Comparison of ENCODE assay signal across 17 cellular contexts in the genomic region with DNA sequence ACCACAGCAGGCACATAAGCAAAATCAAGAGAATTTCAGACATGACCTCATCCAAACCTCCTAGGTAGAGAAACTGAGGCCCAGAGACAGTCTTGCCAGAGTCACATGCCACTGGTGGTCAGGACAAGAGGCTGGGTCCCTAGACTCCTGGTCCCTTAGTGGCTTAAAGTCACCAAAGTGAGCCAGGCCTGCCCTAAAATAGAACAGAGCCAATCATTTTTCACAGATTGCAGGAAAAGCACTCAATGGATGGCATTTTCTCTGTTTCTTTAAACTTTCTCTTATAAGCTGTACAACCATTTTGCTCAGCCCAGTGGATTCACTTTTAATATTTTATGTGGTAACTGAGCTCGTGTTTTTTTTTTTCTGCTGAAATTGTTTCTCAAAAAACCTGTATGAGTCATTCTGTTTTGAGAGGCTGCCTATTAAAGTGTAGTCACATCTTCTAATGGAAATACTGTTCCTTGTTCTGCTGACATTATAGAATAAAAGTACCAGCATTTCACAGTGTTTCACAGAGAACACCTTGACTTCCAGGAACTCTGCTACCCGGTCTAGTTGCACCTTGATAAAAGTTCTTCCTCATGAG. TPM values are rescaled to one million over a fixed set of nuclear protein-coding genes. Genes with fewer than 3 reads are reported as not detected.
DNase-seq lines count a peak whose midpoint lies in the region; ATAC-seq, FAIRE-seq and TF ChIP-seq lines count a peak whose summit lies in the region.
"Had no signal": no experiment of that assay in that cellular context is flagged by ENCODE, and none has a peak within 500 bp of the region (broad histone marks: within the 10 kb centered on the region; RNA-seq: fewer than 3 reads in every experiment).

No MANE protein-coding gene starts in this region.

- TF ChIP-seq CTCF in A549 (IDR thresholded peaks at IDR 0.05) (no peak), cardiac fibroblast (IDR thresholded peaks at IDR 0.05; ENCODE audit: low read depth, low read length) (no peak), keratinocyte (optimal IDR thresholded peaks at IDR 0.05 in 1 of 3, IDR thresholded peaks at IDR 0.05 in 1 of 3, conservative IDR thresholded peaks at IDR 0.05 in 1 of 3; ENCODE audit: extremely low read depth in 1 of 3, insufficient read depth in 2 of 3, low read length in 3 of 3) (no peak)

- no peak for FAIRE-seq in A549 (lab: Jason Lieb, UNC)
- FAIRE-seq in keratinocyte (lab: Jason Lieb, UNC), result no peak
- FAIRE-seq: H1 had no signal

- no peak overlapping the region for H2AFZ ChIP-seq in keratinocyte (ENCODE audit: control insufficient read depth, low read length)
- H2AFZ ChIP-seq: neural progenitor cell had no signal

- CTCF ChIA-PET in A549 (lab: Yijun Ruan, JAX), result interaction anchor here (0.6 to 5.7 kb wide), 6 partner anchors 12 to 216 kb away, joined by 3 to 38 read pairs (median 3); no protein-coding TSS in a partner anchor

- H3K9me3 ChIP-seq in A549, result no peaks in the 10 kb centered on the region
- no peaks in the 10 kb centered on the region for H3K9me3 ChIP-seq in keratinocyte (ENCODE audit: control insufficient read depth, low read depth, low read length)
- no peaks in the 10 kb centered on the region for H3K9me3 ChIP-seq in SJCRH30 (replicated peaks)
- H3K9me3 ChIP-seq: left ventricle myocardium inferior, tibial artery had no signal

- DNase-seq in A549 (ENCODE audit: low read depth in 1 of 2, low spot score in 1 of 2) (no peak), NCI-H226 (peak; percentile 16), cardiac fibroblast (ENCODE audit: low read depth in 2 of 2) (peak; percentile 60 to 82), keratinocyte (ENCODE audit: low read depth, low spot score) (no peak), SJCRH30 (no peak), DMS 273 (lab: John Stamatoyannopoulos, UW; ENCODE audit: unreplicated experiment) (no peak)
- DNase-seq: activated CD4-positive, alpha-beta T cell treated with anti-CD3 and anti-CD28 coated beads, Interleukin-2, amount 10 ng/mL, durations not matched to agents 7 days and 5 days; activated effector memory CD4-positive, alpha-beta T cell treated with anti-CD3 and anti-CD28 coated beads, Interleukin-2, amount 50 U/mL, for 16 hours; left ventricle myocardium inferior; MV-4-11; NCI-H2171 treated with DMSO at 0.1 percent for 48 hours; T-helper 2 cell; tibial artery had no signal

- no peaks in the 10 kb centered on the region for H3K79me2 ChIP-seq in keratinocyte (ENCODE audit: control insufficient read depth, insufficient read depth, low read length)

- no peak for TF ChIP-seq EP300 in A549 (IDR thresholded peaks at IDR 0.05)

- peaks cover 56% of the 10 kb centered on the region for H3K4me1 ChIP-seq in A549
- H3K4me1 ChIP-seq in keratinocyte (ENCODE audit: control insufficient read depth, extremely low read depth, insufficient read depth, low read length), result peaks cover 36% of the 10 kb centered on the region
- H3K4me1 ChIP-seq in SJCRH30, result peaks cover 10% of the 10 kb centered on the region

- H4K20me1 ChIP-seq in keratinocyte (ENCODE audit: control insufficient read depth, extremely low read depth, insufficient read depth, low read length), result no peaks in the 10 kb centered on the region

- H3K9ac ChIP-seq in keratinocyte (ENCODE audit: control insufficient read depth, extremely low read depth, insufficient read depth, low read length), result peak overlapping the region; percentile 45
- H3K9ac ChIP-seq: neural progenitor cell had no signal

- no peak for TF ChIP-seq RAD21 in A549 (conservative IDR thresholded peaks at IDR 0.05 in 1 of 2, IDR thresholded peaks at IDR 0.05 in 1 of 2)

- TF ChIP-seq POLR2A in A549 (IDR thresholded peaks at IDR 0.05; ENCODE audit: low read length), result no peak

- peaks cover 3% of the 10 kb centered on the region for H3K9me1 ChIP-seq in keratinocyte (ENCODE audit: control insufficient read depth, extremely low read depth, insufficient read depth, low read length)

- POLR2A ChIA-PET in A549 (lab: Yijun Ruan, JAX), result interaction anchor here (0.6 to 2.1 kb wide), 2 partner anchors 12 to 30 kb away, joined by 3 to 8 read pairs; partner anchors contain the start of gene STEAP3

- H3K36me3 ChIP-seq in keratinocyte (ENCODE audit: control insufficient read depth in 2 of 2, extremely low read depth in 1 of 2, insufficient read depth in 2 of 2, low read length in 2 of 2), result peaks cover 21% of the 10 kb centered on the region in 2 experiments
- H3K36me3 ChIP-seq in SJCRH30, result no peaks in the 10 kb centered on the region
- H3K36me3 ChIP-seq: left ventricle myocardium inferior, neural progenitor cell had no signal

- 7% methylated on average over 2 of the region's 2 CpGs for WGBS in A549 (ENCODE audit: missing lambda C conversion rate)

- no peaks in the 10 kb centered on the region for H3K27me3 ChIP-seq in keratinocyte (ENCODE audit: control insufficient read depth, extremely low read depth, insufficient read depth, low read length)
- no peaks in the 10 kb centered on the region for H3K27me3 ChIP-seq in SJCRH30
- H3K27me3 ChIP-seq: neural progenitor cell, tibial artery had no signal

- peak overlapping the region; percentile 84 to 93 for H3K27ac ChIP-seq in A549
- H3K27ac ChIP-seq in keratinocyte (ENCODE audit: control insufficient read depth, insufficient read depth, low read length), result peak overlapping the region; percentile 86
- no peak overlapping the region for H3K27ac ChIP-seq in SJCRH30
- H3K27ac ChIP-seq: left ventricle myocardium inferior, neural progenitor cell, tibial artery had no signal

- ATAC-seq in A549 (peak; percentile 45 to 46; a peak in 5 of 6 replicates), GM18498 (IDR thresholded peaks at IDR 0.05; ENCODE audit: unreplicated experiment) (no peak), GM18519 (IDR thresholded peaks at IDR 0.05; ENCODE audit: low FRiP score, unreplicated experiment) (no peak)

- dilution Hi-C loops in keratinocyte (cut with MboI; ENCODE audit: extremely low pct_ligation_motif_present, low sequenced_read_pairs), result no loop called here

- H3K4me3 ChIP-seq in A549, result no peak overlapping the region
- no peak overlapping the region for H3K4me3 ChIP-seq in cardiac fibroblast (replicated peaks in 1 of 2; ENCODE audit: low read depth in 2 of 2, low read length in 2 of 2)
- H3K4me3 ChIP-seq in keratinocyte (ENCODE audit: control insufficient read depth in 2 of 3, extremely low read depth in 1 of 3, insufficient read depth in 2 of 3, low read depth in 1 of 3, low read length in 3 of 3), result no peak overlapping the region
- no peak overlapping the region for H3K4me3 ChIP-seq in SJCRH30
- H3K4me3 ChIP-seq: left ventricle myocardium inferior, neural progenitor cell, tibial artery had no signal

- H3K4me2 ChIP-seq in A549 (peak overlapping the region; percentile 71), keratinocyte (ENCODE audit: control insufficient read depth, extremely low read depth, insufficient read depth, low read depth, low read length) (peak overlapping the region; percentile 47)
- H3K4me2 ChIP-seq: neural progenitor cell had no signal

TF ChIP-seq in A549, 52 proteins besides CTCF, POLR2A, EP300 and RAD21:
- TF ChIP-seq NR3C1 (IDR thresholded peaks at IDR 0.05) (no peak), FOSB (CRISPR knock-in tag; IDR thresholded peaks at IDR 0.05) (no peak), ZSCAN20 (CRISPR knock-in tag; IDR thresholded peaks at IDR 0.05) (no peak), FOSL2 (IDR thresholded peaks at IDR 0.05) (0 out of 2 replicates have a peak, but pooled peaks have one; percentile 0), FOSL2 (CRISPR knock-in tag; IDR thresholded peaks at IDR 0.05) (no peak; the same call in 1 of the 2 replicates), E2F6 (IDR thresholded peaks at IDR 0.05; ENCODE audit: borderline replicate concordance, low read depth) (no peak), MYC (IDR thresholded peaks at IDR 0.05; ENCODE audit: borderline replicate concordance, low read length) (no peak), ZC3H11A (IDR thresholded peaks at IDR 0.05) (no peak), JUNB (IDR thresholded peaks at IDR 0.05) (peak; percentile 12; the same call in 1 of the 2 replicates), EHF (CRISPR knock-in tag; IDR thresholded peaks at IDR 0.05) (no peak)

RNA-seq across cellular contexts. Expression of gene STEAP3, which starts 29.6 kb away (rescaled TPM):
- polyA plus RNA-seq in A549 (2011; rRNA removed) (23.5 and 31.4 TPM in 2 replicates), A549 (2017; fragmentation: RNase III; extraction: RNeasy Plus Mini Kit Qiagen cat#74134 plus additional on column Dnase treatment) (28.8 to 30.8 TPM (median 30.2 TPM) in 3 replicates), keratinocyte (15.5 to 29.7 TPM (median 19.9 TPM) in 3 replicates)
- polyA plus RNA-seq in A549 (2012; cell fraction: cytosol; rRNA removed), result 38.2 and 58.3 TPM in 2 replicates
- 107 and 196 TPM in 2 replicates for polyA plus RNA-seq in A549 (2012; cell fraction: nucleus; rRNA removed)
- polyA minus RNA-seq in A549 (2011; rRNA and poly(A)+ RNA removed), result 25.7 and 31.1 TPM in 2 replicates
- 3.0 TPM for polyA plus RNA-seq in keratinocyte (2011; ENCODE audit: low read depth)
- polyA plus RNA-seq in keratinocyte (2011; cell fraction: cytosol; rRNA removed), result 11.4 and 13.4 TPM in 2 replicates
- 47.2 and 51.9 TPM in 2 replicates for polyA plus RNA-seq in keratinocyte (2011; cell fraction: nucleus; rRNA removed)
- polyA plus RNA-seq in keratinocyte (2012; ENCODE audit: low replicate concordance), result 14.0 and 32.2 TPM in 2 replicates
- polyA minus RNA-seq in keratinocyte, result 19.6 to 51.3 TPM (median 29.0 TPM) in 3 replicates
- polyA minus RNA-seq in keratinocyte (2011; cell fraction: cytosol; rRNA and poly(A)+ RNA removed), result 35.5 TPM
- polyA minus RNA-seq in keratinocyte (2011; cell fraction: nucleus; rRNA and poly(A)+ RNA removed), result 53.0 and 59.4 TPM in 2 replicates
- 2.2 and 2.6 TPM in 2 replicates for total RNA-seq in SJCRH30 (2014; rRNA removed; shearing (Covaris generic))

Comparison
In these comparisons a context has a peak if more than half of its experiments do, and no peak if none do; other contexts are left out.
1. ATAC-seq: peak in A549 (2 of 2); none in GM18498 (single experiment) and GM18519 (single experiment).
2. DNase-seq: peak in NCI-H226 (single experiment) and cardiac fibroblast (2 of 2); none in A549 (0 of 2), keratinocyte (single experiment), SJCRH30 (0 of 2) and DMS 273 (single experiment).